In the genomic region with DNA sequence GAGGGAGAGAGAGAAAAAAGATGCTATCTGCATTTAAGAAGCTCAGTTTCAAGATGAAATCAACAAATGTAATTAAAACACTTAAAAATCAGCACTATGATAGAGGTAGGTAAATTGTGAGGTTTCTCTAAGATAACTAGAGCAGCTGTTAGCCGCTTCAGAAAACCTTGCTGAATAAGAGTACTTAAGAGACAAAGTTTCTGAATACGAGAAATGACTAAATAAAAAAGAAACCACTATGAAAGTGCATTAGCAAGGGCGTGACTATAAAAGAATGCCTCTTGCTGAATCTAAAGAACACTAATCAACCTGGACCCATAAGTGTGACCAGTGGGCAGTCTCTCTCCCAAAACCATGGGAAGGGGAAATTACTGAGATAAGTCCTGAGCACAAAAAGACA, we compare ENCODE assay signal across 22 cellular contexts. TPM values are rescaled to one million over a fixed set of nuclear protein-coding genes. Genes with fewer than 3 reads are reported as not detected.
DNase-seq lines count a peak whose midpoint lies in the region; ATAC-seq, FAIRE-seq and TF ChIP-seq lines count a peak whose summit lies in the region.
"Had no signal": no experiment of that assay in that cellular context is flagged by ENCODE, and none has a peak within 500 bp of the region (broad histone marks: within the 10 kb centered on the region; RNA-seq: fewer than 3 reads in every experiment).

No MANE protein-coding gene starts in this region.

- peak; percentile 62 for FAIRE-seq in GM18507 (lab: Jason Lieb, UNC)

- no peaks in the 10 kb centered on the region for H3F3A ChIP-seq in PC-9 (ENCODE audit: insufficient read depth, low read depth)

- no peaks in the 10 kb centered on the region for H3K79me2 ChIP-seq in PC-9 (ENCODE audit: low read depth)
- H3K79me2 ChIP-seq: hepatocyte had no signal

- H3K9me2 ChIP-seq in PC-9 (ENCODE audit: insufficient read depth): no peaks in the 10 kb centered on the region

- no peak for DNase-seq in GM18507 (ENCODE audit: extremely low spot score, insufficient read length, low read depth)
- peak; percentile 13 for DNase-seq in germinal center (ENCODE audit: low spot score)
- DNase-seq in HPDE6-E6E7 (ENCODE audit: extremely low spot score): no peak
- DNase-seq in PC-9: no peak
- DNase-seq in DMS114 treated with DMSO at 0.1 percent for 48 hours (lab: John Stamatoyannopoulos, UW; ENCODE audit: unreplicated experiment): no peak
- DNase-seq in activated CD4-positive, CD25-positive, alpha-beta regulatory T cell treated with anti-CD3 and anti-CD28 coated beads, Interleukin-2, amount 50 U/mL, for 72 hours: no peak
- DNase-seq: activated CD8-positive, alpha-beta memory T cell treated with anti-CD3 and anti-CD28 coated beads, Interleukin-2, amount 10 ng/mL, durations not matched to agents 7 days and 5 days; activated naive CD4-positive, alpha-beta T cell treated with anti-CD3 and anti-CD28 coated beads for 36 hours; brain microvascular endothelial cell; Calu3; NCI-H2029; NCI-H524; nucleus accumbens; right lobe of liver; stimulated activated CD4-positive, alpha-beta T cell treated with anti-CD3 and anti-CD28 coated beads, Interleukin-4, amount 100 ng/mL, for 1 hour; SW 1271; trophoblast cell had no signal

- H3K4me1 ChIP-seq in PC-9 (replicated peaks; ENCODE audit: insufficient read depth): no peaks in the 10 kb centered on the region
- H3K4me1 ChIP-seq: right lobe of liver had no signal

- no peak overlapping the region for H3K4me3 ChIP-seq in PC-9
- H3K4me3 ChIP-seq: hepatocyte, right lobe of liver had no signal

- intact Hi-C loops in PC-9 (cut with micrococcal nuclease; ENCODE audit: unreplicated experiment): no loop called here

- BruUV-seq in PC-9 (replicated peaks; lab: Mats Ljungman, UMichigan): no TSS peak

- no peak overlapping the region for H3K4me2 ChIP-seq in PC-9
- H3K4me2 ChIP-seq: hepatocyte had no signal

- no peak for TF ChIP-seq CTCF in PC-9 (conservative IDR thresholded peaks at IDR 0.05)

- peak; percentile 53 for ATAC-seq in GM21390 (IDR thresholded peaks at IDR 0.05; ENCODE audit: unreplicated experiment)
- ATAC-seq in HG03280 (IDR thresholded peaks at IDR 0.05; ENCODE audit: unreplicated experiment): peak; percentile 53
- ATAC-seq: activated CD8-positive, alpha-beta memory T cell treated with anti-CD3 and anti-CD28 coated beads, Interleukin-2, amount 10 ng/mL, durations not matched to agents 7 days and 5 days; Panc1; right lobe of liver; WTC11 had no signal

- POLR2A ChIA-PET in PC-9 (lab: Charles Lee; ENCODE audit: unreplicated experiment): interaction anchor here (0.5 kb wide), 1 partner anchor 16 kb away, joined by 3 read pairs; no protein-coding TSS in a partner anchor

- H4K20me1 ChIP-seq in PC-9 (ENCODE audit: insufficient read depth): no peaks in the 10 kb centered on the region

- H3K27me3 ChIP-seq in PC-9 (ENCODE audit: insufficient read depth, low read depth): no peaks in the 10 kb centered on the region
- H3K27me3 ChIP-seq: brain microvascular endothelial cell, hepatocyte, right lobe of liver had no signal

- H3K9me3 ChIP-seq in PC-9 (ENCODE audit: insufficient read depth, low read depth): no peaks in the 10 kb centered on the region
- H3K9me3 ChIP-seq: right lobe of liver had no signal

- CTCF ChIA-PET in PC-9 (lab: Charles Lee): interaction anchor here (1.0 kb wide), 1 partner anchor 246 kb away, joined by 4 read pairs; no protein-coding TSS in a partner anchor

- no peak overlapping the region for H2AFZ ChIP-seq in PC-9
- H2AFZ ChIP-seq: hepatocyte had no signal

- H3K36me3 ChIP-seq in PC-9 (ENCODE audit: low read depth): 0 out of 2 replicates have a peak, but pooled peaks cover 13% of the 10 kb centered on the region
- H3K36me3 ChIP-seq: brain microvascular endothelial cell had no signal

- no peak overlapping the region for H3K27ac ChIP-seq in PC-9
- H3K27ac ChIP-seq: brain microvascular endothelial cell, hepatocyte, right lobe of liver had no signal

RNA-seq across cellular contexts. Expression of a gene that starts 41.8 kb away (rescaled TPM):
- 14.6 and 14.8 TPM in 2 replicates for total RNA-seq in PC-9 (2021)

RNA-seq across cellular contexts. Expression of a gene that starts 41.9 kb away (rescaled TPM):
- total RNA-seq in PC-9 (2021): 0.90 and 2.0 TPM in 2 replicates

RNA-seq across cellular contexts. Expression of a gene that starts 43.5 kb away (rescaled TPM):
- 60.8 and 73.1 TPM in 2 replicates for total RNA-seq in PC-9 (2021)
